In genomic region chr20:45925821-45926506, GRCh38 we compare ENCODE assay signal across 1 cellular context.
A peak's percentile ranks its signal among the peaks of the same experiment; 100 is the strongest.
TF ChIP-seq lines count a peak whose summit lies in the region.

No MANE protein-coding gene starts in this region.

TF ChIP-seq in HepG2, 621 proteins besides CTCF, POLR2A, EP300 and RAD21 (continued from another document and continues in another):
- peak; percentile 76; the same call in 1 of the 2 replicates for TF ChIP-seq HNF1B (CRISPR knock-in tag; IDR thresholded peaks at IDR 0.05)
- peak; percentile 29; the same call in 1 of the 2 replicates for TF ChIP-seq YEATS4 (CRISPR knock-in tag; IDR thresholded peaks at IDR 0.05; ENCODE audit: borderline replicate concordance)
- peak; percentile 47; the same call in 1 of the 2 replicates for TF ChIP-seq THAP7 (CRISPR knock-in tag; IDR thresholded peaks at IDR 0.05)
- no peak for TF ChIP-seq SIX4 (CRISPR knock-in tag; IDR thresholded peaks at IDR 0.05)
- no peak for TF ChIP-seq E2F5 (CRISPR knock-in tag; conservative IDR thresholded peaks at IDR 0.05)
- no peak for TF ChIP-seq ZNF17 (CRISPR knock-in tag; IDR thresholded peaks at IDR 0.05)
- no peak for TF ChIP-seq ZNF75D (CRISPR knock-in tag; IDR thresholded peaks at IDR 0.05; ENCODE audit: borderline replicate concordance)
- no peak for TF ChIP-seq ZNF569 (CRISPR knock-in tag; IDR thresholded peaks at IDR 0.05; ENCODE audit: borderline replicate concordance)
- no peak for TF ChIP-seq ZNF775 (CRISPR knock-in tag; IDR thresholded peaks at IDR 0.05; ENCODE audit: borderline replicate concordance)
- TF ChIP-seq ZNF207 (IDR thresholded peaks at IDR 0.05; ENCODE audit: borderline replicate concordance), result no peak; the same call in 1 of the 2 replicates
- no peak for TF ChIP-seq TCF7L2 (IDR thresholded peaks at IDR 0.05; ENCODE audit: low read depth, low read length)
- no peak for TF ChIP-seq ELF4 (CRISPR knock-in tag; IDR thresholded peaks at IDR 0.05; ENCODE audit: borderline replicate concordance)
- TF ChIP-seq ZNF317 (CRISPR knock-in tag; IDR thresholded peaks at IDR 0.05), result no peak
- TF ChIP-seq ZFYVE20 (CRISPR knock-in tag; IDR thresholded peaks at IDR 0.05; ENCODE audit: borderline replicate concordance, low read depth), result no peak
- TF ChIP-seq LCORL (IDR thresholded peaks at IDR 0.05), result no peak
- peak; percentile 54; the same call in 1 of the 2 replicates for TF ChIP-seq LCORL (CRISPR knock-in tag; IDR thresholded peaks at IDR 0.05)
- no peak for TF ChIP-seq ZNF83 (CRISPR knock-in tag; IDR thresholded peaks at IDR 0.05; ENCODE audit: borderline replicate concordance)
- no peak for TF ChIP-seq ZNF777 (CRISPR knock-in tag; IDR thresholded peaks at IDR 0.05)
- TF ChIP-seq NONO (IDR thresholded peaks at IDR 0.05), result no peak
- TF ChIP-seq NONO (CRISPR knock-in tag; conservative IDR thresholded peaks at IDR 0.05), result no peak
- no peak for TF ChIP-seq ZNF746 (CRISPR knock-in tag; IDR thresholded peaks at IDR 0.05)
- no peak for TF ChIP-seq MATR3 (CRISPR knock-in tag; IDR thresholded peaks at IDR 0.05)
- TF ChIP-seq ZNF687 (CRISPR knock-in tag; IDR thresholded peaks at IDR 0.05), result peak; percentile 26; the same call in 1 of the 2 replicates
- TF ChIP-seq ZNF574 (CRISPR knock-in tag; IDR thresholded peaks at IDR 0.05), result peak; percentile 46; the same call in 1 of the 2 replicates
- no peak for TF ChIP-seq NR1H2 (CRISPR knock-in tag; IDR thresholded peaks at IDR 0.05; ENCODE audit: borderline replicate concordance, low read depth)
- TF ChIP-seq SALL1 (CRISPR knock-in tag; IDR thresholded peaks at IDR 0.05), result peak; percentile 57
- TF ChIP-seq ZNF790 (CRISPR knock-in tag; IDR thresholded peaks at IDR 0.05; ENCODE audit: borderline replicate concordance), result no peak
- TF ChIP-seq ZNF296 (CRISPR knock-in tag; conservative IDR thresholded peaks at IDR 0.05), result no peak
- TF ChIP-seq RCOR2 (CRISPR knock-in tag; IDR thresholded peaks at IDR 0.05), result no peak
- no peak for TF ChIP-seq TRAFD1 (CRISPR knock-in tag; IDR thresholded peaks at IDR 0.05; ENCODE audit: borderline replicate concordance)
- TF ChIP-seq ETS1 (CRISPR knock-in tag; IDR thresholded peaks at IDR 0.05), result no peak
- no peak for TF ChIP-seq IRX3 (CRISPR knock-in tag; IDR thresholded peaks at IDR 0.05; ENCODE audit: borderline replicate concordance, low read depth)
- peak; percentile 86 for TF ChIP-seq ZMYM3 (CRISPR knock-in tag; IDR thresholded peaks at IDR 0.05)
- no peak for TF ChIP-seq ZBTB37 (CRISPR knock-in tag; IDR thresholded peaks at IDR 0.05)
- TF ChIP-seq GPBP1L1 (CRISPR knock-in tag; IDR thresholded peaks at IDR 0.05), result no peak
- peak; percentile 45 for TF ChIP-seq FOXA3 (CRISPR knock-in tag; IDR thresholded peaks at IDR 0.05)
- no peak for TF ChIP-seq ZSCAN22 (CRISPR knock-in tag; IDR thresholded peaks at IDR 0.05)
- no peak for TF ChIP-seq ZNF549 (CRISPR knock-in tag; IDR thresholded peaks at IDR 0.05)
- TF ChIP-seq HIVEP1 (CRISPR knock-in tag; IDR thresholded peaks at IDR 0.05), result peak; percentile 37; the same call in 1 of the 2 replicates
- no peak for TF ChIP-seq MXD1 (CRISPR knock-in tag; IDR thresholded peaks at IDR 0.05)
- 0 out of 2 replicates have a peak, but pooled peaks have one; percentile 30 for TF ChIP-seq ZNF550 (CRISPR knock-in tag; IDR thresholded peaks at IDR 0.05; ENCODE audit: borderline replicate concordance)
- no peak for TF ChIP-seq FIP1L1 (IDR thresholded peaks at IDR 0.05; ENCODE audit: borderline replicate concordance, insufficient read depth, low read depth, low read length)
- TF ChIP-seq ZNF891 (CRISPR knock-in tag; IDR thresholded peaks at IDR 0.05), result no peak
- no peak for TF ChIP-seq ZNF784 (CRISPR knock-in tag; IDR thresholded peaks at IDR 0.05; ENCODE audit: borderline replicate concordance)
- TF ChIP-seq BATF2 (CRISPR knock-in tag; IDR thresholded peaks at IDR 0.05), result no peak
- no peak for TF ChIP-seq TCF7 (IDR thresholded peaks at IDR 0.05; ENCODE audit: low read depth)
- TF ChIP-seq ZBTB42 (CRISPR knock-in tag; IDR thresholded peaks at IDR 0.05), result no peak
